ENCODE assay signal across 24 cellular contexts in genomic region chr6:34487536-34487935, GRCh38. TPM values are rescaled to one million over a fixed set of nuclear protein-coding genes. Genes with fewer than 3 reads are reported as not detected.
"Had no signal": no experiment of that assay in that cellular context is flagged by ENCODE, and none has a peak within 500 bp of the region (broad histone marks: within the 10 kb centered on the region; RNA-seq: fewer than 3 reads in every experiment).

No MANE protein-coding gene starts in this region.

- H3K4me3 Mint-ChIP-seq: activated CD4-positive, alpha-beta T cell treated with anti-CD3 and anti-CD28 coated beads for 36 hours; activated CD8-positive, alpha-beta memory T cell treated with anti-CD3 and anti-CD28 coated beads, Interleukin-2, amount 10 ng/mL, durations not matched to agents 7 days and 5 days; activated CD8-positive, alpha-beta T cell treated with anti-CD3 and anti-CD28 coated beads, Interleukin-2, amount 10 ng/mL, durations not matched to agents 7 days and 5 days; activated naive CD4-positive, alpha-beta T cell treated with anti-CD3 and anti-CD28 coated beads, Interleukin-2, amount 10 ng/mL, durations not matched to agents 7 days and 5 days; nephron progenitor cell; stimulated activated naive B cell treated with anti-CD40 and anti-IgM and Interleukin-4, amounts not matched to agents 10 μg/mL and 1 μg/mL and 100 μg/mL, for 72 hours had no signal

- H3K9me3 Mint-ChIP-seq: activated naive CD4-positive, alpha-beta T cell treated with anti-CD3 and anti-CD28 coated beads, Interleukin-2, amount 10 ng/mL, durations not matched to agents 7 days and 5 days; nephron progenitor cell; stimulated activated naive B cell treated with anti-CD40 and anti-IgM and Interleukin-4, amounts not matched to agents 10 μg/mL and 1 μg/mL and 100 μg/mL, for 72 hours had no signal

- H3K27ac Mint-ChIP-seq: activated CD4-positive, alpha-beta T cell treated with anti-CD3 and anti-CD28 coated beads for 36 hours; activated CD8-positive, alpha-beta memory T cell treated with anti-CD3 and anti-CD28 coated beads, Interleukin-2, amount 10 ng/mL, durations not matched to agents 7 days and 5 days; nephron progenitor cell; stimulated activated naive B cell treated with anti-CD40 and anti-IgM and Interleukin-4, amounts not matched to agents 10 μg/mL and 1 μg/mL and 100 μg/mL, for 72 hours had no signal

- H3K4me2 ChIP-seq: hepatocyte, smooth muscle cell had no signal

- ATAC-seq: activated CD4-positive, alpha-beta T cell treated with anti-CD3 and anti-CD28 coated beads for 36 hours; activated CD8-positive, alpha-beta memory T cell treated with anti-CD3 and anti-CD28 coated beads, Interleukin-2, amount 10 ng/mL, durations not matched to agents 7 days and 5 days; activated CD8-positive, alpha-beta T cell treated with anti-CD3 and anti-CD28 coated beads, Interleukin-2, amount 10 ng/mL, durations not matched to agents 7 days and 5 days; body of pancreas; gastroesophageal sphincter; left cardiac atrium; left ventricle myocardium superior; pancreas; psoas muscle; stimulated activated naive B cell treated with anti-CD40 and anti-IgM and Interleukin-4, amounts not matched to agents 10 μg/mL and 1 μg/mL and 100 μg/mL, for 72 hours had no signal

- H3K9me3 ChIP-seq: adrenal gland, body of pancreas, gastroesophageal sphincter, pancreas, psoas muscle, stomach, thyroid gland, upper lobe of left lung had no signal

- H3K27me3 Mint-ChIP-seq: activated CD4-positive, alpha-beta T cell treated with anti-CD3 and anti-CD28 coated beads for 36 hours; activated CD8-positive, alpha-beta memory T cell treated with anti-CD3 and anti-CD28 coated beads, Interleukin-2, amount 10 ng/mL, durations not matched to agents 7 days and 5 days; activated naive CD4-positive, alpha-beta T cell treated with anti-CD3 and anti-CD28 coated beads, Interleukin-2, amount 10 ng/mL, durations not matched to agents 7 days and 5 days; stimulated activated naive B cell treated with anti-CD40 and anti-IgM and Interleukin-4, amounts not matched to agents 10 μg/mL and 1 μg/mL and 100 μg/mL, for 72 hours had no signal

- H3K36me3 Mint-ChIP-seq: activated CD8-positive, alpha-beta memory T cell treated with anti-CD3 and anti-CD28 coated beads, Interleukin-2, amount 10 ng/mL, durations not matched to agents 7 days and 5 days; activated naive CD4-positive, alpha-beta T cell treated with anti-CD3 and anti-CD28 coated beads, Interleukin-2, amount 10 ng/mL, durations not matched to agents 7 days and 5 days; stimulated activated naive B cell treated with anti-CD40 and anti-IgM and Interleukin-4, amounts not matched to agents 10 μg/mL and 1 μg/mL and 100 μg/mL, for 72 hours had no signal

- H3K27ac ChIP-seq: adrenal gland, body of pancreas, gastroesophageal sphincter, hepatocyte, pancreas, psoas muscle, stomach, thyroid gland, upper lobe of left lung had no signal

- H2AFZ ChIP-seq: hepatocyte had no signal

- H3K79me2 ChIP-seq: hepatocyte had no signal

- H3K27me3 ChIP-seq: adrenal gland, body of pancreas, hepatocyte, pancreas, stomach, thyroid gland, upper lobe of left lung had no signal

- H3K36me3 ChIP-seq: adrenal gland, gastroesophageal sphincter, pancreas, stomach, thyroid gland, upper lobe of left lung had no signal

- DNase-seq: activated CD4-positive, alpha-beta T cell treated with anti-CD3 and anti-CD28 coated beads for 36 hours; activated CD4-positive, CD25-positive, alpha-beta regulatory T cell; activated CD8-positive, alpha-beta memory T cell treated with anti-CD3 and anti-CD28 coated beads, Interleukin-2, amount 10 ng/mL, durations not matched to agents 7 days and 5 days; activated CD8-positive, alpha-beta T cell treated with anti-CD3 and anti-CD28 coated beads, Interleukin-2, amount 10 ng/mL, durations not matched to agents 7 days and 5 days; activated naive CD4-positive, alpha-beta T cell treated with anti-CD3 and anti-CD28 coated beads, Interleukin-2, amount 10 ng/mL, durations not matched to agents 7 days and 5 days; activated T-cell treated with anti-CD3 and anti-CD28 coated beads, Interleukin-2, amount 50 U/mL, for 48 hours; adrenal gland; body of pancreas; left cardiac atrium; left ventricle myocardium superior; nephron progenitor cell; psoas muscle; stimulated activated CD4-positive, alpha-beta T cell treated with anti-CD3 and anti-CD28 coated beads, Interleukin-15, amount 100 ng/mL, for 24 hours; stimulated activated CD4-positive, alpha-beta T cell treated with anti-CD3 and anti-CD28 coated beads, Interleukin-2, amount 100 ng/mL, for 24 hours; stimulated activated naive B cell treated with anti-CD40 and anti-IgM and Interleukin-4, amounts not matched to agents 10 μg/mL and 1 μg/mL and 100 μg/mL, for 72 hours; stomach; thyroid gland; upper lobe of left lung had no signal

- H3K4me1 ChIP-seq: body of pancreas, gastroesophageal sphincter, pancreas, stomach, thyroid gland, upper lobe of left lung had no signal

- H3K4me3 ChIP-seq: adrenal gland, body of pancreas, gastroesophageal sphincter, hepatocyte, pancreas, psoas muscle, smooth muscle cell, stomach, thyroid gland, upper lobe of left lung had no signal

RNA-seq across cellular contexts. Expression of gene PACSIN1, which starts 21.7 kb away (rescaled TPM):
- total RNA-seq: endothelial cell of umbilical vein, lung microvascular endothelial cell, smooth muscle cell had no signal
